ENCODE assay signal across 10 cellular contexts in the genomic region with DNA sequence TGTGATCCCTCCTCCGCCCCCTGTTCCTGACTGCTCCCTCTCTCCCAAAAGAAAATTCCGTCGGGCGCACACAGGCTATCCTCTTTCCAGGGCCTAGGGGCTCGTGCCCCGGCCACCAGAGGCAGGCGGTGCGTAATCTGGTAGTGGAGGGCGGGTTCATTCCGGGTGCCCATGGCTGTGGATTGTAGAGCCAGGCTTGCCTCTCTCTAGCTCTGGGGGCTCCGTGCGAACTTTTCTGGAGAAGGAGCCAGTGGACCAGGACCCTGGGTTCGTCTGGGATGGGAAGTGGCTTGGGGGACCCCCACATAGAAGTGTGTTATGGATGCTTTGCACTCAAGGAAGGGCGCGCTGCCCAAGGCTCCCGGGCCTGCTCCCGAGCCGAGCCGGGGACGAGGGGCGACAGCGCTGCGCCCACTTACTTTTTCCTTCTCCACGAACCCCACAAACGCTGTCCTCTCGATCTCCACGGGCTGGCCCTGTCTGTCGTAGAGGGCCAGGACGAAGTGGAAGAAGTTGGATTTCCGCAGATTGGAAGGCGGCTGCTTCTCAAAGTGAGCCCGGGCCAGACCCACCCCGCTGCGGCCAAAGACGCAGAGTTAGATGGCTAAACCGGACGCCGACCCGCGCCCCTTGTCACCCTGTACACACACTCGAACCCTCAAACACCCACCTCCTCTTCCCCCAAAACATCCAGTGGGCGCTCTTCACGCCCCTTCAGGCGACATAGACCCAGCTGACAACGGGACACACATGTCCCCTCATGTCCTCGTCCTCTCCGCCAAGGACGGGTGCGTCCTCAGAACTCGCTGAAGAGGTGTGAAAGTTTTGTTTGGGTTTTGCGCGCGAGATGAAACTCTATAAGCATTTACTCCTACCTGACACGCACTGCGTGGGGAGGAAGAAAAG. TPM values are rescaled to one million over a fixed set of nuclear protein-coding genes. Genes with fewer than 3 reads are reported as not detected.
DNase-seq lines count a peak whose midpoint lies in the region; ATAC-seq and TF ChIP-seq lines count a peak whose summit lies in the region.
"Had no signal": no experiment of that assay in that cellular context is flagged by ENCODE, and none has a peak within 500 bp of the region (broad histone marks: within the 10 kb centered on the region; RNA-seq: fewer than 3 reads in every experiment).

No MANE protein-coding gene starts in this region.

- no peak overlapping the region for H3K9ac ChIP-seq in MM.1S (ENCODE audit: low read length)

- peak overlapping the region in 3 of 4 donors; percentile 62 to 89 (median 84) for H3K4me3 Mint-ChIP-seq in CD4-positive, CD25-positive, alpha-beta regulatory T cell

- no peaks in the 10 kb centered on the region for H3K79me2 ChIP-seq in MM.1S (ENCODE audit: low read length)

- H3K9me3 Mint-ChIP-seq in CD4-positive, CD25-positive, alpha-beta regulatory T cell = peaks cover 0 to 7% (median 0%) of the 10 kb centered on the region in 7 donors

- no peak overlapping the region for H3K27ac Mint-ChIP-seq in CD4-positive, CD25-positive, alpha-beta regulatory T cell

- no peaks in the 10 kb centered on the region for H3K9me2 ChIP-seq in MM.1S (replicated peaks; ENCODE audit: insufficient read depth, low read length)

- H3K27me3 ChIP-seq in CD4-positive, CD25-positive, alpha-beta regulatory T cell (ENCODE audit: control insufficient read depth, insufficient read depth, low read length) = peaks cover 43% of the 10 kb centered on the region
- H3K27me3 ChIP-seq in MM.1S (replicated peaks; ENCODE audit: insufficient read depth, low read length) (peaks cover 27% of the 10 kb centered on the region), esophagus (ENCODE audit: control insufficient read depth in 1 of 2, insufficient read depth in 2 of 2, low read length in 2 of 2) (peaks cover 14 to 18% of the 10 kb centered on the region in 2 donors)

- no peak for TF ChIP-seq CTCF in MM.1S (IDR thresholded peaks at IDR 0.05; ENCODE audit: low read length)

- no peak for DNase-seq in CD4-positive, CD25-positive, alpha-beta regulatory T cell
- DNase-seq in MM.1S (no peak), posterior vena cava (ENCODE audit: low spot score) (peak; percentile 77), NCI-H2196 (lab: John Stamatoyannopoulos, UW; ENCODE audit: unreplicated experiment) (no peak), NCI-H748 (lab: John Stamatoyannopoulos, UW; ENCODE audit: unreplicated experiment) (no peak), islet precursor cell (no peak)
- DNase-seq: NCI-H2171 had no signal

- H2AFZ ChIP-seq in MM.1S (ENCODE audit: low read length) = no peak overlapping the region

- H3K4me3 ChIP-seq in CD4-positive, CD25-positive, alpha-beta regulatory T cell (ENCODE audit: low read depth, low read length) = no peak overlapping the region
- no peak overlapping the region for H3K4me3 ChIP-seq in MM.1S (ENCODE audit: low read length)
- peak overlapping the region; percentile 33 to 41 for H3K4me3 ChIP-seq in esophagus (ENCODE audit: low read depth in 1 of 2, low read length in 2 of 2)

- ATAC-seq in CD4-positive, CD25-positive, alpha-beta regulatory T cell (ENCODE audit: low read depth in 2 of 2) = no peak
- ATAC-seq in GM19395 (IDR thresholded peaks at IDR 0.05; ENCODE audit: unreplicated experiment) = no peak

- H4K20me1 ChIP-seq in MM.1S (ENCODE audit: insufficient read depth, low read length) = no peaks in the 10 kb centered on the region

- peaks cover 76% of the 10 kb centered on the region for H3K27me3 Mint-ChIP-seq in CD4-positive, CD25-positive, alpha-beta regulatory T cell

- intact Hi-C loops in posterior vena cava (cut with DNase I) = loop anchor here (5.0 to 10.0 kb wide), 2 partner anchors 45 to 122 kb away; no protein-coding TSS in a partner anchor

- H3K4me2 ChIP-seq in MM.1S (ENCODE audit: low read depth, low read length) = peak overlapping the region; percentile 97; the same call in 1 of the 2 replicates

- peaks cover 10 to 53% (median 28%) of the 10 kb centered on the region in 4 donors for H3K4me1 Mint-ChIP-seq in CD4-positive, CD25-positive, alpha-beta regulatory T cell

- WGBS in esophagus, 2 donors = 27 to 29% methylated on average over 55 of the region's 55 CpGs

- no peaks in the 10 kb centered on the region for H3K36me3 ChIP-seq in CD4-positive, CD25-positive, alpha-beta regulatory T cell (ENCODE audit: control insufficient read depth, insufficient read depth, low read length)
- no peaks in the 10 kb centered on the region for H3K36me3 ChIP-seq in MM.1S (replicated peaks; ENCODE audit: insufficient read depth, low read length)
- no peaks in the 10 kb centered on the region for H3K36me3 ChIP-seq in esophagus (ENCODE audit: control insufficient read depth in 2 of 2, insufficient read depth in 2 of 2, low read length in 1 of 2)

- H3K4me1 ChIP-seq in CD4-positive, CD25-positive, alpha-beta regulatory T cell (ENCODE audit: control insufficient read depth, insufficient read depth, low read length, poor library complexity, severe bottlenecking) = peaks cover 43% of the 10 kb centered on the region
- peaks cover 6% of the 10 kb centered on the region; the same call in 1 of the 2 replicates for H3K4me1 ChIP-seq in MM.1S (ENCODE audit: low read length)
- H3K4me1 ChIP-seq in esophagus (ENCODE audit: control insufficient read depth in 2 of 2, insufficient read depth in 2 of 2, low read length in 1 of 2) = peaks cover 2 to 6% of the 10 kb centered on the region in 2 donors

- H3K9me3 ChIP-seq in CD4-positive, CD25-positive, alpha-beta regulatory T cell (ENCODE audit: control insufficient read depth in 2 of 2, low read length in 2 of 2) = no peaks in the 10 kb centered on the region
- H3K9me3 ChIP-seq in MM.1S (replicated peaks; ENCODE audit: insufficient read depth, low read length) (no peaks in the 10 kb centered on the region), esophagus (ENCODE audit: control insufficient read depth in 2 of 2, insufficient read depth in 1 of 2, low read depth in 1 of 2, low read length in 1 of 2) (peaks cover 0 to 2% of the 10 kb centered on the region in 2 donors)

- no peak overlapping the region for H3K27ac ChIP-seq in CD4-positive, CD25-positive, alpha-beta regulatory T cell (ENCODE audit: insufficient read depth, low read length, poor library complexity, severe bottlenecking)
- H3K27ac ChIP-seq in MM.1S (ENCODE audit: low read length) (no peak overlapping the region), esophagus (ENCODE audit: low read depth in 2 of 2, low read length in 1 of 2) (peak overlapping the region; percentile 37 to 74)

- no peaks in the 10 kb centered on the region for H3K36me3 Mint-ChIP-seq in CD4-positive, CD25-positive, alpha-beta regulatory T cell

- H3F3A ChIP-seq in MM.1S (ENCODE audit: insufficient read depth, low read length) = no peaks in the 10 kb centered on the region

RNA-seq across cellular contexts. Expression of a gene that starts 2.9 kb away (rescaled TPM):
- total RNA-seq in CD4-positive, CD25-positive, alpha-beta regulatory T cell = 0.64 TPM
- under 1 TPM in 2 of 4 donors, not detected in 2; 0.23 to 0.29 TPM for polyA plus RNA-seq in CD4-positive, CD25-positive, alpha-beta regulatory T cell
- 1 to 10 TPM in 1 of 2 donors, under 1 TPM in 1; 0.79 to 1.3 TPM for polyA plus RNA-seq in esophagus
- 10 to 100 TPM; 46.6 to 87.4 TPM for total RNA-seq in posterior vena cava
- total RNA-seq: activated CD8-positive, alpha-beta memory T cell treated with anti-CD3 and anti-CD28 coated beads for 36 hours had no signal

Comparison
In these comparisons a context has a peak if more than half of its experiments do, and no peak if none do; other contexts are left out.
1. H3K27ac ChIP-seq: peak in esophagus (2 of 2); none in CD4-positive, CD25-positive, alpha-beta regulatory T cell (single experiment) and MM.1S (single experiment).
2. H3K4me3 ChIP-seq: peak in esophagus (2 of 2); none in CD4-positive, CD25-positive, alpha-beta regulatory T cell (single experiment) and MM.1S (single experiment).
3. RNA of a gene that starts 2.9 kb away (total RNA-seq): 46.6 to 87.4 TPM in posterior vena cava; 0.64 TPM in CD4-positive, CD25-positive, alpha-beta regulatory T cell (single experiment); every median in the first group is over 10 times any median in the second.